In the genomic region with DNA sequence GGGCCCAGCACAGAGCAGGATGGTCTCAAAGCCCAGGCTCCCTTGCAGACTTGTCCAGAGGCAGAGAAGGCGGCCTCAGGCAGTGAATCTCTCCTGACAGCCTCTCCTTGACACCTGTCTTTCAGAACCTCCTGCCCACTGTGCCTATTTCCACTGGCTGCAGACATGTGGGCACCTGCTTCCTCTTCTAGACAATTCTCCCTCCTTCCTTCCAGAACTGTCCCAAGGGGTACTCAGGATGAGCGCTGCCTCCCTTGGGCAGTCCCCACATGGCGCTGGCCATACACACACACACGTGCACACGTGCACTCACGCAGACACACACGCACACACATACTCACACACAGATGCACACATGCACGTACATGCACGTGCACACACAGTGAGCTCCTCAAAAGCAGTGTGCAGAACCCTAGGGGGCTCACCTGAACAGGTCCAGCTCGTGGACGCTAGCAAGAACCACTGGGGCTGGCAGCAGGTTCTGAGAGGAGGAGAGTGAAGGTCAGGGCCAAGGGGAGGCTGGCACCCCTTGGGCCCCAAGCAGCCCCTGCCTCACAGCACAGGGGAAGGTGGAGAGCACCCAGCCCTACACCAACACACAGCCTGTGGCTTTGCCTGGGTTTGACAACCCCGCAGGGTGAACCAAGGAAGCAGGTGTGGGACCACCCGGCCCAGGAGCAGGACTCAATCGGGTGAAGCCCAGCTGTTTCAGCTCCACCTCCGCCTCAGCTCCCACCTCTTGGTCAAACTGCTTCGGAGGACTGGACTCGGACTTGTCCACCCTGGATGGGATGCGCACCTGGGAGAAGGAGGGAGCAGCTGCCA, we compare ENCODE assay signal across 12 cellular contexts. TPM values are rescaled to one million over a fixed set of nuclear protein-coding genes. Genes with fewer than 3 reads are reported as not detected.
DNase-seq lines count a peak whose midpoint lies in the region; ATAC-seq and TF ChIP-seq lines count a peak whose summit lies in the region.
"Had no signal": no experiment of that assay in that cellular context is flagged by ENCODE, and none has a peak within 500 bp of the region (broad histone marks: within the 10 kb centered on the region; RNA-seq: fewer than 3 reads in every experiment).

No MANE protein-coding gene starts in this region.

- peak overlapping the region; percentile 78 for H3K4me3 Mint-ChIP-seq in activated CD4-positive, alpha-beta T cell treated with anti-CD3 and anti-CD28 coated beads, Interleukin-2, amount 10 ng/mL, durations not matched to agents 7 days and 5 days
- peak overlapping the region; percentile 88 for H3K4me3 Mint-ChIP-seq in activated naive CD8-positive, alpha-beta T cell treated with anti-CD3 and anti-CD28 coated beads for 36 hours

- no peak overlapping the region for H3K27ac ChIP-seq in osteoblast (ENCODE audit: low read depth, low read length)
- H3K27ac ChIP-seq: psoas muscle had no signal

- no peaks in the 10 kb centered on the region for H3K4me1 ChIP-seq in osteoblast (ENCODE audit: insufficient read depth, low read length)
- H3K4me1 ChIP-seq: psoas muscle had no signal

- POLR2A ChIA-PET in activated CD4-positive, alpha-beta T cell treated with anti-CD3 and anti-CD28 coated beads, Interleukin-2, amount 10 ng/mL, durations not matched to agents 7 days and 5 days (lab: Charles Lee): no interaction called here

- H4K20me1 ChIP-seq in osteoblast (ENCODE audit: insufficient read depth, low read length): no peaks in the 10 kb centered on the region

- H3K79me2 ChIP-seq in osteoblast (ENCODE audit: insufficient read depth, low read length): no peaks in the 10 kb centered on the region

- H3K36me3 ChIP-seq in osteoblast (ENCODE audit: insufficient read depth, low read length): no peaks in the 10 kb centered on the region

- no peak overlapping the region for H2AFZ ChIP-seq in osteoblast (ENCODE audit: low read length)

- no peak for DNase-seq in activated CD4-positive, alpha-beta T cell treated with anti-CD3 and anti-CD28 coated beads, Interleukin-2, amount 10 ng/mL, durations not matched to agents 7 days and 5 days
- DNase-seq in activated CD4-positive, alpha-beta T cell treated with anti-CD3 and anti-CD28 coated beads for 1 hour: no peak
- DNase-seq in activated naive CD8-positive, alpha-beta T cell treated with anti-CD3 and anti-CD28 coated beads for 36 hours: no peak
- DNase-seq in osteoblast (ENCODE audit: insufficient read length, low spot score, missing footprints) (peak; percentile 71), H4 (ENCODE audit: low spot score) (no peak), NCI-H69 (lab: John Stamatoyannopoulos, UW) (no peak)
- no peak for DNase-seq in stimulated activated CD4-positive, alpha-beta T cell treated with anti-CD3 and anti-CD28 coated beads, Interleukin-1b, Interleukin-23, amount 100 ng/mL, for 48 hours
- DNase-seq: activated CD4-positive, CD25-positive, alpha-beta regulatory T cell treated with anti-CD3 and anti-CD28 coated beads, Interleukin-2, amount 50 U/mL, for 72 hours; NCI-H446 treated with DMSO at 0.1 percent for 48 hours; psoas muscle; SIG-M5 had no signal

- no peaks in the 10 kb centered on the region for H3K9me3 ChIP-seq in osteoblast (ENCODE audit: low read depth, low read length)
- H3K9me3 ChIP-seq: psoas muscle had no signal

- H3K27ac Mint-ChIP-seq in activated CD4-positive, alpha-beta T cell treated with anti-CD3 and anti-CD28 coated beads, Interleukin-2, amount 10 ng/mL, durations not matched to agents 7 days and 5 days: peak overlapping the region; percentile 78
- no peak overlapping the region for H3K27ac Mint-ChIP-seq in activated naive CD8-positive, alpha-beta T cell treated with anti-CD3 and anti-CD28 coated beads for 36 hours

- ATAC-seq in HG03097 (IDR thresholded peaks at IDR 0.05; ENCODE audit: low FRiP score, unreplicated experiment): peak; percentile 1

- no peak overlapping the region for H3K4me3 ChIP-seq in osteoblast (ENCODE audit: insufficient read depth, low read length)

- no peaks in the 10 kb centered on the region for H3K27me3 ChIP-seq in osteoblast (ENCODE audit: insufficient read depth, low read length)

- peaks cover 19% of the 10 kb centered on the region for H3K4me1 Mint-ChIP-seq in activated CD4-positive, alpha-beta T cell treated with anti-CD3 and anti-CD28 coated beads, Interleukin-2, amount 10 ng/mL, durations not matched to agents 7 days and 5 days
- H3K4me1 Mint-ChIP-seq in activated naive CD8-positive, alpha-beta T cell treated with anti-CD3 and anti-CD28 coated beads for 36 hours: peaks cover 10% of the 10 kb centered on the region

- H3K27me3 Mint-ChIP-seq in activated CD4-positive, alpha-beta T cell treated with anti-CD3 and anti-CD28 coated beads, Interleukin-2, amount 10 ng/mL, durations not matched to agents 7 days and 5 days: no peaks in the 10 kb centered on the region
- no peaks in the 10 kb centered on the region for H3K27me3 Mint-ChIP-seq in activated naive CD8-positive, alpha-beta T cell treated with anti-CD3 and anti-CD28 coated beads for 36 hours

- H3K9me3 Mint-ChIP-seq in activated CD4-positive, alpha-beta T cell treated with anti-CD3 and anti-CD28 coated beads, Interleukin-2, amount 10 ng/mL, durations not matched to agents 7 days and 5 days: no peaks in the 10 kb centered on the region
- no peaks in the 10 kb centered on the region for H3K9me3 Mint-ChIP-seq in activated naive CD8-positive, alpha-beta T cell treated with anti-CD3 and anti-CD28 coated beads for 36 hours

- CTCF ChIA-PET in activated CD4-positive, alpha-beta T cell treated with anti-CD3 and anti-CD28 coated beads, Interleukin-2, amount 10 ng/mL, durations not matched to agents 7 days and 5 days (lab: Charles Lee): interaction anchor here (1.0 to 2.6 kb wide), 8 partner anchors 9 to 40 kb away, joined by 3 to 12 read pairs (median 4); partner anchors contain the start of gene PLXNB2

- H3K4me2 ChIP-seq in osteoblast (ENCODE audit: insufficient read depth, low read length): no peak overlapping the region

- H3K36me3 Mint-ChIP-seq in activated CD4-positive, alpha-beta T cell treated with anti-CD3 and anti-CD28 coated beads, Interleukin-2, amount 10 ng/mL, durations not matched to agents 7 days and 5 days (ENCODE audit: low read depth): no peaks in the 10 kb centered on the region
- H3K36me3 Mint-ChIP-seq in activated naive CD8-positive, alpha-beta T cell treated with anti-CD3 and anti-CD28 coated beads for 36 hours: no peaks in the 10 kb centered on the region

- no peak for TF ChIP-seq CTCF in osteoblast (IDR thresholded peaks at IDR 0.05; ENCODE audit: extremely low read depth, low read depth, low read length)

RNA-seq across cellular contexts. Expression of gene PLXNB2, which starts 8.1 kb away (rescaled TPM):
- total RNA-seq in activated CD4-positive, alpha-beta T cell treated with anti-CD3 and anti-CD28 coated beads, Interleukin-2, amount 10 ng/mL, durations not matched to agents 7 days and 5 days: 10 to 100 TPM; 10.7 to 11.1 TPM
- total RNA-seq in activated naive CD8-positive, alpha-beta T cell treated with anti-CD3 and anti-CD28 coated beads for 36 hours: 10 to 100 TPM; 16.1 to 16.8 TPM
- 166 and 209 TPM in 2 replicates for total RNA-seq in osteoblast
- 42.4 and 53.2 TPM in 2 replicates for total RNA-seq in H4 (2014; rRNA removed; shearing (Covaris generic))

RNA-seq across cellular contexts. Expression of gene DENND6B, which starts 11.3 kb away (rescaled TPM):
- 1 to 10 TPM; 3.1 to 3.6 TPM for total RNA-seq in activated CD4-positive, alpha-beta T cell treated with anti-CD3 and anti-CD28 coated beads, Interleukin-2, amount 10 ng/mL, durations not matched to agents 7 days and 5 days
- total RNA-seq in activated naive CD8-positive, alpha-beta T cell treated with anti-CD3 and anti-CD28 coated beads for 36 hours: 1 to 10 TPM; 4.2 to 4.7 TPM
- 5.9 and 6.5 TPM in 2 replicates for total RNA-seq in osteoblast
- 0.35 and 1.3 TPM in 2 replicates for total RNA-seq in H4 (2014; rRNA removed; shearing (Covaris generic))

RNA-seq across cellular contexts. Expression of gene PPP6R2, which starts 27.6 kb away (rescaled TPM):
- total RNA-seq in activated CD4-positive, alpha-beta T cell treated with anti-CD3 and anti-CD28 coated beads, Interleukin-2, amount 10 ng/mL, durations not matched to agents 7 days and 5 days: 10 to 100 TPM; 55.6 to 67.6 TPM
- total RNA-seq in activated naive CD8-positive, alpha-beta T cell treated with anti-CD3 and anti-CD28 coated beads for 36 hours: 10 to 100 TPM; 38.3 to 41.2 TPM
- 51.0 and 61.2 TPM in 2 replicates for total RNA-seq in osteoblast
- 22.9 and 32.1 TPM in 2 replicates for total RNA-seq in H4 (2014; rRNA removed; shearing (Covaris generic))

RNA-seq across cellular contexts. Expression of gene MAPK11, which starts 45.3 kb away (rescaled TPM):
- 10 to 100 TPM; 10.7 to 12.6 TPM for total RNA-seq in activated CD4-positive, alpha-beta T cell treated with anti-CD3 and anti-CD28 coated beads, Interleukin-2, amount 10 ng/mL, durations not matched to agents 7 days and 5 days
- 1 to 10 TPM; 3.2 to 3.3 TPM for total RNA-seq in activated naive CD8-positive, alpha-beta T cell treated with anti-CD3 and anti-CD28 coated beads for 36 hours
- total RNA-seq in osteoblast: 2.9 and 6.2 TPM in 2 replicates
- total RNA-seq in H4 (2014; rRNA removed; shearing (Covaris generic)): 4.0 and 5.5 TPM in 2 replicates

RNA-seq across cellular contexts. Expression of gene MAPK12, which starts 54.0 kb away (rescaled TPM):
- total RNA-seq in activated CD4-positive, alpha-beta T cell treated with anti-CD3 and anti-CD28 coated beads, Interleukin-2, amount 10 ng/mL, durations not matched to agents 7 days and 5 days: 1 to 10 TPM; 2.9 TPM
- 1 to 10 TPM; 3.5 to 3.6 TPM for total RNA-seq in activated naive CD8-positive, alpha-beta T cell treated with anti-CD3 and anti-CD28 coated beads for 36 hours
- total RNA-seq in osteoblast: 24.8 and 34.0 TPM in 2 replicates
- 33.3 and 37.8 TPM in 2 replicates for total RNA-seq in H4 (2014; rRNA removed; shearing (Covaris generic))
